ENCODE assay signal across 8 cellular contexts in the genomic region with DNA sequence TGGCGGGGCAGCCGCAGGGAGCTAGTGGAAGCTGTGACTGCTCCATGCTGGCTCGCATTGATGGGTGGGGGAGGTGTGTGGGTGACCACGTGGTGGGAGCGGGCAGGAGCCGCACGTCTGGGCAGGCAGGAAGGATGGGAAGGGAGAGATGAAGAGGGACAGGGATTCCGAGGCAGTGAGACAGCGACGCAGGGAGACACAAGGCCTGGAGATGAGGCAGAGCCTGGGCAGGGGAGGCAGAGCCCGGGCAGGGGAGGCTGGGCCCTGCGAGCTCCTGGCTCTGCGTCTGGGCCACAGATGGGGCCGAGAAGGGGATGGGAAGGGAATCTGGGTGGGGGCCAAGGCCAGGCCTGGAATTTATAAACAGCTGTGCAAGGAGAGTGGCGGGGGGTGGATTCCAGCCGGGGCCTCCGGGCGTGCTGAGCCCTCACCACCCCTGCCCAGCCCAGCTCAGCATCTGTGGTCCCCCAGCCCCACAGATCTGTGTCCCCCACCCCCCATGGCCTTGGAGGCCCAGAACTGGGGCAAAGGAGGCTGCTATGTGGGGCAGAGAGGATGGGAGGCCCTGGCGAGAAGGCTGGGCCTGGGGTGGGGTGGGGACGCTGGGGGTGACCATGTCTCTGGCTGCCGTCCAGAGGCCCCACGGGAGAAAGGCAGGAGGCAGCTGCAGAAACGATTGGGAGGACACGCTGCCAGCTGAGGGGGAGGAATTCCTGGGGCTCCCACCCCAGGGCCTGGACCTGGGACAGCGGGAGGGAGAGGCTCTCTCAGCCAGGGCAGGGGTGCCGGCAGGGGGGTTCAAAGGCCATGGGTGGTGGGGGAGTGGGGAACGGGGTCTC. TPM values are rescaled to one million over a fixed set of nuclear protein-coding genes. Genes with fewer than 3 reads are reported as not detected.
DNase-seq lines count a peak whose midpoint lies in the region; ATAC-seq and TF ChIP-seq lines count a peak whose summit lies in the region.

No MANE protein-coding gene starts in this region.

- peaks cover 0 to 11% (median 2%) of the 10 kb centered on the region in 8 donors for H3K9me3 Mint-ChIP-seq in CD4-positive, alpha-beta memory T cell
- H3K9me3 Mint-ChIP-seq in activated naive CD4-positive, alpha-beta T cell treated with anti-CD3 and anti-CD28 coated beads, Interleukin-2, amount 50 U/mL, for 72 hours: no peaks in the 10 kb centered on the region

- no peaks in the 10 kb centered on the region for H3K27me3 ChIP-seq in RWPE2 (ENCODE audit: insufficient read depth, poor library complexity, severe bottlenecking)
- H3K27me3 ChIP-seq in CD4-positive, alpha-beta memory T cell (ENCODE audit: insufficient read depth, low read length): no peaks in the 10 kb centered on the region

- peaks cover 22 to 30% of the 10 kb centered on the region in 2 donors for H3K27me3 Mint-ChIP-seq in CD4-positive, alpha-beta memory T cell

- TF ChIP-seq CTCF in RWPE2 (IDR thresholded peaks at IDR 0.05; ENCODE audit: poor library complexity, severe bottlenecking): no peak
- no peak for TF ChIP-seq CTCF in fibroblast of villous mesenchyme (IDR thresholded peaks at IDR 0.05; ENCODE audit: insufficient read depth, low read depth, low read length)
- TF ChIP-seq CTCF in omental fat pad (IDR thresholded peaks at IDR 0.05): no peak

- peak overlapping the region; percentile 97 for H3K27ac ChIP-seq in RWPE2 (ENCODE audit: poor library complexity, severe bottlenecking)
- no peak overlapping the region for H3K27ac ChIP-seq in CD4-positive, alpha-beta memory T cell (ENCODE audit: low read depth, low read length)

- intact Hi-C loops in CD4-positive, alpha-beta memory T cell (cut with micrococcal nuclease): no loop called here

- H3K4me1 Mint-ChIP-seq in CD4-positive, alpha-beta memory T cell: no peaks in the 10 kb centered on the region

- H3K4me3 ChIP-seq in RWPE2 (ENCODE audit: severe bottlenecking) (no peak overlapping the region), fibroblast of villous mesenchyme (ENCODE audit: low read depth, low read length) (peak overlapping the region; percentile 43)
- H3K4me3 ChIP-seq in CD4-positive, alpha-beta memory T cell (ENCODE audit: low read length in 2 of 2): no peak overlapping the region

- H3K4me1 ChIP-seq in RWPE2 (ENCODE audit: insufficient read depth, poor library complexity, severe bottlenecking): peaks cover 22% of the 10 kb centered on the region
- H3K4me1 ChIP-seq in CD4-positive, alpha-beta memory T cell (ENCODE audit: insufficient read depth, low read length): no peaks in the 10 kb centered on the region

- peak; percentile 26 for DNase-seq in COLO829 (ENCODE audit: low spot score)
- peak; percentile 98 for DNase-seq in RWPE2 (ENCODE audit: low spot score)
- peak; percentile 99 for DNase-seq in fibroblast of villous mesenchyme (ENCODE audit: low read depth)
- DNase-seq in omental fat pad (ENCODE audit: low spot score): peak; percentile 47
- DNase-seq in CD4-positive, alpha-beta memory T cell: no peak
- no peak for DNase-seq in activated naive CD4-positive, alpha-beta T cell treated with anti-CD3 and anti-CD28 coated beads, Interleukin-2, amount 50 U/mL, for 72 hours (ENCODE audit: low spot score in 2 of 2)
- DNase-seq in GDM1 (lab: John Stamatoyannopoulos, UW): no peak

- peaks cover 77% of the 10 kb centered on the region for H3K36me3 ChIP-seq in RWPE2 (ENCODE audit: low read depth)
- no peaks in the 10 kb centered on the region for H3K36me3 ChIP-seq in CD4-positive, alpha-beta memory T cell (ENCODE audit: insufficient read depth, low read length)

- H3K9me3 ChIP-seq in RWPE2 (ENCODE audit: severe bottlenecking): no peaks in the 10 kb centered on the region
- H3K9me3 ChIP-seq in CD4-positive, alpha-beta memory T cell (ENCODE audit: control insufficient read depth in 1 of 2, low read length in 2 of 2): no peaks in the 10 kb centered on the region

- H3K36me3 Mint-ChIP-seq in CD4-positive, alpha-beta memory T cell: no peaks in the 10 kb centered on the region
- H3K36me3 Mint-ChIP-seq in activated naive CD4-positive, alpha-beta T cell treated with anti-CD3 and anti-CD28 coated beads, Interleukin-2, amount 50 U/mL, for 72 hours: peaks cover 0 to 4% of the 10 kb centered on the region in 2 donors

- ATAC-seq in RWPE2 (ENCODE audit: low read depth) (peak; percentile 95), omental fat pad (ENCODE audit: low FRiP score) (peak; percentile 86), GM21528 (IDR thresholded peaks at IDR 0.05; ENCODE audit: low FRiP score, unreplicated experiment) (no peak)
- ATAC-seq in activated naive CD4-positive, alpha-beta T cell treated with anti-CD3 and anti-CD28 coated beads, Interleukin-2, amount 50 U/mL, for 72 hours: no peak

- POLR2A ChIA-PET in CD4-positive, alpha-beta memory T cell (lab: Charles Lee; ENCODE audit: partially characterized antibody): no interaction called here

- no peak overlapping the region for H3K27ac Mint-ChIP-seq in CD4-positive, alpha-beta memory T cell
- no peak overlapping the region for H3K27ac Mint-ChIP-seq in activated naive CD4-positive, alpha-beta T cell treated with anti-CD3 and anti-CD28 coated beads, Interleukin-2, amount 50 U/mL, for 72 hours

- H3K4me3 Mint-ChIP-seq in CD4-positive, alpha-beta memory T cell: no peak overlapping the region

- CTCF ChIA-PET in CD4-positive, alpha-beta memory T cell (lab: Charles Lee; ENCODE audit: partially characterized antibody): interaction anchor here (0.5 kb wide), 1 partner anchor 109 kb away, joined by 3 read pairs; no protein-coding TSS in a partner anchor

RNA-seq across cellular contexts. Expression of a gene that starts 6.0 kb away (rescaled TPM):
- 144 and 166 TPM in 2 replicates for total RNA-seq in fibroblast of villous mesenchyme
- total RNA-seq in omental fat pad: 100 to 1,000 TPM in 3 of 4 donors, 10 to 100 TPM in 1; 93.5 to 184 (median 124) TPM
- total RNA-seq in CD4-positive, alpha-beta memory T cell: not detected
- not detected for polyA plus RNA-seq in CD4-positive, alpha-beta memory T cell
- 1 to 10 TPM; 1.1 to 2.0 TPM for total RNA-seq in activated naive CD4-positive, alpha-beta T cell treated with anti-CD3 and anti-CD28 coated beads, Interleukin-2, amount 50 U/mL, for 72 hours

RNA-seq across cellular contexts. Expression of a gene that starts 26.1 kb away (rescaled TPM):
- total RNA-seq in fibroblast of villous mesenchyme (35.0 and 49.0 TPM in 2 replicates), omental fat pad (100 to 1,000 TPM; 212 to 267 (median 232) TPM)
- 100 to 1,000 TPM; 863 to 875 TPM for total RNA-seq in CD4-positive, alpha-beta memory T cell
- 100 to 1,000 TPM; 156 to 225 TPM for polyA plus RNA-seq in CD4-positive, alpha-beta memory T cell
- 100 to 1,000 TPM; 324 to 421 TPM for total RNA-seq in activated naive CD4-positive, alpha-beta T cell treated with anti-CD3 and anti-CD28 coated beads, Interleukin-2, amount 50 U/mL, for 72 hours

RNA-seq across cellular contexts. Expression of a gene that starts 59.2 kb away (rescaled TPM):
- total RNA-seq in fibroblast of villous mesenchyme (287 and 328 TPM in 2 replicates), omental fat pad (100 to 1,000 TPM; 198 to 420 (median 334) TPM)
- 100 to 1,000 TPM; 116 to 122 TPM for total RNA-seq in CD4-positive, alpha-beta memory T cell
- polyA plus RNA-seq in CD4-positive, alpha-beta memory T cell: 100 to 1,000 TPM; 350 to 352 TPM
- 100 to 1,000 TPM; 120 TPM for total RNA-seq in activated naive CD4-positive, alpha-beta T cell treated with anti-CD3 and anti-CD28 coated beads, Interleukin-2, amount 50 U/mL, for 72 hours

Comparison
In these comparisons a context has a peak if more than half of its experiments do, and no peak if none do; other contexts are left out.
1. DNase-seq: peak in COLO829 (single experiment), RWPE2 (single experiment), fibroblast of villous mesenchyme (single experiment) and omental fat pad (single experiment); none in CD4-positive, alpha-beta memory T cell (0 of 5), activated naive CD4-positive, alpha-beta T cell treated with anti-CD3 and anti-CD28 coated beads, Interleukin-2, amount 50 U/mL, for 72 hours (0 of 2) and GDM1 (single experiment).
2. ATAC-seq: peak in RWPE2 (single experiment) and omental fat pad (single experiment); none in activated naive CD4-positive, alpha-beta T cell treated with anti-CD3 and anti-CD28 coated beads, Interleukin-2, amount 50 U/mL, for 72 hours (0 of 2) and GM21528 (single experiment).
3. RNA of a gene that starts 6.0 kb away (total RNA-seq): 144 to 166 TPM in fibroblast of villous mesenchyme and 93.5 to 184 TPM in omental fat pad; 1.1 to 2.0 TPM in activated naive CD4-positive, alpha-beta T cell treated with anti-CD3 and anti-CD28 coated beads, Interleukin-2, amount 50 U/mL, for 72 hours and not detected in CD4-positive, alpha-beta memory T cell; every median in the first group is over 10 times any median in the second.